ENCODE assay signal across 11 cellular contexts in the genomic region with DNA sequence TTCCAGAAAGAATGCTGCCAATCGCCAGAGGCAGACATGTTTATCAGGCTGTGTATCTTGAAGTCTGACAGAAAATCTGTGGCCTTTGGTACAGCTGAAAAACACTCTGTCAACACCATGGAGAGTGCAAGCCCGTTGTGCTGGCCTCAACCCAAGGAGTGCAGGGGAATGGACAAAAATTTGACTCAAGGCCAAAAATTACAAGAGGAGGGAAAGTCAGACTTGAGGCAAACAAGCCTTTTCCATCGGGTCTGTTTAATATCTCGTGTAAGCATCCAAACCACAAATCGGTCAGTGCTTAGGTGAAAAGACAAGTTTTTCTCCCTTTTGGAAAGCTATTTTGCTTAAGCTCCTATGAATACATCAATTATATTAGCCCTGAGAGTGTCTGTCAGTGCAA.
A peak's percentile ranks its signal among the peaks of the same experiment; 100 is the strongest.
DNase-seq lines count a peak whose midpoint lies in the region; ATAC-seq and TF ChIP-seq lines count a peak whose summit lies in the region.
"Had no signal": no experiment of that assay in that cellular context is flagged by ENCODE, and none has a peak within 500 bp of the region (broad histone marks: within the 10 kb centered on the region; RNA-seq: fewer than 3 reads in every experiment).

No MANE protein-coding gene starts in this region.

- peaks cover 6% of the 10 kb centered on the region for H3F3A ChIP-seq in SK-N-SH (replicated peaks; ENCODE audit: insufficient read depth)

- H3K36me3 ChIP-seq in SK-N-SH (replicated peaks in 1 of 2; ENCODE audit: control insufficient read depth in 1 of 2, insufficient read depth in 2 of 2, low read length in 1 of 2) (no peaks in the 10 kb centered on the region), OCI-LY7 (ENCODE audit: insufficient read depth, low read length) (no peaks in the 10 kb centered on the region)

- no peak overlapping the region for H3K9ac ChIP-seq in SK-N-SH

- H3K4me2 ChIP-seq in SK-N-SH, result no peak overlapping the region
- H3K4me2 ChIP-seq in OCI-LY7 (ENCODE audit: low read length), result no peak overlapping the region

- H2AFZ ChIP-seq in SK-N-SH (ENCODE audit: low read depth) (no peak overlapping the region), OCI-LY7 (ENCODE audit: low read length) (no peak overlapping the region)

- DNase-seq in DMS 273 (lab: John Stamatoyannopoulos, UW; ENCODE audit: unreplicated experiment) (peak; percentile 92), SK-N-SH (peak; percentile 55), foreskin fibroblast (peak; percentile 82 to 85), pulmonary artery endothelial cell (ENCODE audit: low read depth, low spot score) (peak; percentile 55), OCI-LY7 (ENCODE audit: low spot score) (no peak), dermis blood vessel endothelial cell (no peak)
- DNase-seq: activated CD4-positive, alpha-beta T cell treated with anti-CD3 and anti-CD28 coated beads, Interleukin-2, amount 50 U/mL, for 4 hours; DND-41; NCI-H187 had no signal

- H3K9me3 ChIP-seq in SK-N-SH (no peaks in the 10 kb centered on the region), OCI-LY7 (ENCODE audit: low read length) (no peaks in the 10 kb centered on the region)

- CTCF ChIA-PET in SK-N-SH (lab: Yijun Ruan, JAX), result interaction anchor here (0.8 to 18.4 kb wide), 19 partner anchors 8 to 821 kb away, joined by 3 to 432 read pairs (median 4); no protein-coding TSS in a partner anchor
- CTCF ChIA-PET in OCI-LY7 (lab: Charles Lee; ENCODE audit: unreplicated experiment), result no interaction called here

- H3K9me2 ChIP-seq in SK-N-SH, result no peaks in the 10 kb centered on the region
- H3K9me2 ChIP-seq in OCI-LY7 (ENCODE audit: insufficient read depth, low read length), result no peaks in the 10 kb centered on the region

- TF ChIP-seq EP300 in SK-N-SH (IDR thresholded peaks at IDR 0.05; ENCODE audit: borderline replicate concordance in 1 of 2, low read depth in 1 of 2, low read length in 1 of 2), result 0 out of 4 replicates have a peak, but pooled peaks of 1 of the 2 experiments have one; percentile 27

- no peak overlapping the region for H3K27ac ChIP-seq in SK-N-SH (ENCODE audit: low read depth in 2 of 2, low read length in 1 of 2)
- no peak overlapping the region for H3K27ac ChIP-seq in OCI-LY7 (ENCODE audit: low read depth, low read length, poor library complexity, severe bottlenecking)

- TF ChIP-seq RAD21 in SK-N-SH (IDR thresholded peaks at IDR 0.05; ENCODE audit: low read length), result no peak

- H3K4me3 ChIP-seq in SK-N-SH (ENCODE audit: low read depth in 2 of 2, low read length in 1 of 2) (no peak overlapping the region), foreskin fibroblast (ENCODE audit: low read depth in 1 of 2, low read length in 2 of 2) (no peak overlapping the region), OCI-LY7 (ENCODE audit: low read depth, low read length, poor library complexity, severe bottlenecking) (no peak overlapping the region)

- ATAC-seq in HG03521 (IDR thresholded peaks at IDR 0.05; ENCODE audit: unreplicated experiment), result no peak
- ATAC-seq in GM21737 (IDR thresholded peaks at IDR 0.05; ENCODE audit: unreplicated experiment), result no peak

- TF ChIP-seq CTCF in SK-N-SH (IDR thresholded peaks at IDR 0.05) (no peak), foreskin fibroblast (IDR thresholded peaks at IDR 0.05; ENCODE audit: low read depth, low read length) (no peak), OCI-LY7 (conservative IDR thresholded peaks at IDR 0.05; ENCODE audit: low read length) (no peak)

- H3K4me1 ChIP-seq in SK-N-SH (ENCODE audit: control insufficient read depth in 1 of 2, insufficient read depth in 2 of 2, low read depth in 1 of 2, low read length in 1 of 2) (peaks cover 0 to 19% of the 10 kb centered on the region in 2 experiments; a peak in 2 of 4 replicates), OCI-LY7 (ENCODE audit: insufficient read depth, low read length, poor library complexity, severe bottlenecking) (peaks cover under 1% of the 10 kb centered on the region)

- no peaks in the 10 kb centered on the region for H3K79me2 ChIP-seq in SK-N-SH (ENCODE audit: insufficient read depth)
- no peaks in the 10 kb centered on the region for H3K79me2 ChIP-seq in OCI-LY7 (ENCODE audit: insufficient read depth, low read depth, low read length)

- BruUV-seq in OCI-LY7 (replicated peaks; lab: Mats Ljungman, UMichigan), result no TSS peak

- POLR2A ChIA-PET in SK-N-SH (lab: Yijun Ruan, JAX) (interaction anchor here (1.7 kb wide), 1 partner anchor 227 kb away, joined by 5 read pairs; no protein-coding TSS in a partner anchor), OCI-LY7 (lab: Charles Lee) (no interaction called here)

- intact Hi-C loops in OCI-LY7 (cut with micrococcal nuclease; ENCODE audit: unreplicated experiment), result no loop called here

- no peaks in the 10 kb centered on the region for H4K20me1 ChIP-seq in SK-N-SH (ENCODE audit: insufficient read depth)
- H4K20me1 ChIP-seq in OCI-LY7 (ENCODE audit: insufficient read depth, low read length), result no peaks in the 10 kb centered on the region

- H3K27me3 ChIP-seq in SK-N-SH (ENCODE audit: insufficient read depth), result peaks cover under 1% of the 10 kb centered on the region

- 4% methylated on average over 5 of the region's 5 CpGs for WGBS in SK-N-SH (ENCODE audit: low lambda C conversion rate)

TF ChIP-seq in SK-N-SH, 30 proteins besides CTCF, POLR2A, EP300 and RAD21:
- TF ChIP-seq GATA2 (CRISPR knock-in tag; IDR thresholded peaks at IDR 0.05) (peak; percentile 75), TAF1 (IDR thresholded peaks at IDR 0.05; ENCODE audit: borderline replicate concordance, low read depth, low read length) (no peak), RXRA (IDR thresholded peaks at IDR 0.05; ENCODE audit: borderline replicate concordance, low read depth) (no peak), SIN3A (IDR thresholded peaks at IDR 0.05; ENCODE audit: borderline replicate concordance, low read depth, low read length) (no peak), NFIC (IDR thresholded peaks at IDR 0.05; ENCODE audit: borderline replicate concordance) (0 out of 2 replicates have a peak, but pooled peaks have one; percentile 5), CHD2 (IDR thresholded peaks at IDR 0.05; ENCODE audit: low read length, partially characterized antibody) (peak; percentile 21), SMC3 (IDR thresholded peaks at IDR 0.05; ENCODE audit: low read depth, low read length) (no peak), POLR2AphosphoS5 (IDR thresholded peaks at IDR 0.05; ENCODE audit: low read depth, low read length) (no peak), GABPA (IDR thresholded peaks at IDR 0.05; ENCODE audit: low read depth) (no peak), RCOR1 (IDR thresholded peaks at IDR 0.05; ENCODE audit: low read length) (peak; percentile 69)
- TF ChIP-seq, protein P1, sequence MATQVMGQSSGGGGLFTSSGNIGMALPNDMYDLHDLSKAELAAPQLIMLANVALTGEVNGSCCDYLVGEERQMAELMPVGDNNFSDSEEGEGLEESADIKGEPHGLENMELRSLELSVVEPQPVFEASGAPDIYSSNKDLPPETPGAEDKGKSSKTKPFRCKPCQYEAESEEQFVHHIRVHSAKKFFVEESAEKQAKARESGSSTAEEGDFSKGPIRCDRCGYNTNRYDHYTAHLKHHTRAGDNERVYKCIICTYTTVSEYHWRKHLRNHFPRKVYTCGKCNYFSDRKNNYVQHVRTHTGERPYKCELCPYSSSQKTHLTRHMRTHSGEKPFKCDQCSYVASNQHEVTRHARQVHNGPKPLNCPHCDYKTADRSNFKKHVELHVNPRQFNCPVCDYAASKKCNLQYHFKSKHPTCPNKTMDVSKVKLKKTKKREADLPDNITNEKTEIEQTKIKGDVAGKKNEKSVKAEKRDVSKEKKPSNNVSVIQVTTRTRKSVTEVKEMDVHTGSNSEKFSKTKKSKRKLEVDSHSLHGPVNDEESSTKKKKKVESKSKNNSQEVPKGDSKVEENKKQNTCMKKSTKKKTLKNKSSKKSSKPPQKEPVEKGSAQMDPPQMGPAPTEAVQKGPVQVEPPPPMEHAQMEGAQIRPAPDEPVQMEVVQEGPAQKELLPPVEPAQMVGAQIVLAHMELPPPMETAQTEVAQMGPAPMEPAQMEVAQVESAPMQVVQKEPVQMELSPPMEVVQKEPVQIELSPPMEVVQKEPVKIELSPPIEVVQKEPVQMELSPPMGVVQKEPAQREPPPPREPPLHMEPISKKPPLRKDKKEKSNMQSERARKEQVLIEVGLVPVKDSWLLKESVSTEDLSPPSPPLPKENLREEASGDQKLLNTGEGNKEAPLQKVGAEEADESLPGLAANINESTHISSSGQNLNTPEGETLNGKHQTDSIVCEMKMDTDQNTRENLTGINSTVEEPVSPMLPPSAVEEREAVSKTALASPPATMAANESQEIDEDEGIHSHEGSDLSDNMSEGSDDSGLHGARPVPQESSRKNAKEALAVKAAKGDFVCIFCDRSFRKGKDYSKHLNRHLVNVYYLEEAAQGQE (IDR thresholded peaks at IDR 0.05; ENCODE audit: low read depth, low read length), result peak; percentile 47; the same call in 1 of the 2 replicates

Comparison
In these comparisons a context has a peak if more than half of its experiments do, and no peak if none do; other contexts are left out.
1. DNase-seq: peak in DMS 273 (single experiment), SK-N-SH (single experiment), foreskin fibroblast (2 of 2) and pulmonary artery endothelial cell (single experiment); none in OCI-LY7 (single experiment) and dermis blood vessel endothelial cell (single experiment).